In genomic region chr18:13369353-13369752, GRCh38 we compare ENCODE assay signal across 15 cellular contexts.
DNase-seq lines count a peak whose midpoint lies in the region; ATAC-seq and TF ChIP-seq lines count a peak whose summit lies in the region.
"Had no signal": no experiment of that assay in that cellular context is flagged by ENCODE, and none has a peak within 500 bp of the region (broad histone marks: within the 10 kb centered on the region; RNA-seq: fewer than 3 reads in every experiment).

No MANE protein-coding gene starts in this region.

- no peaks in the 10 kb centered on the region for H3K9me3 Mint-ChIP-seq in CD4-positive, alpha-beta memory T cell
- H3K9me3 Mint-ChIP-seq in activated naive CD4-positive, alpha-beta T cell treated with anti-CD3 and anti-CD28 coated beads for 36 hours, result no peaks in the 10 kb centered on the region
- H3K9me3 Mint-ChIP-seq: activated B cell treated with CpG ODN at 0.5 μM for 24 hours; stimulated activated memory B cell treated with anti-CD40 and anti-IgM and Interleukin-4, amounts not matched to agents 10 μg/mL and 1 μg/mL and 100 μg/mL, for 72 hours had no signal

- H3K9ac ChIP-seq in BLaER1 treated with 17β-estradiol and CSF1 and Interleukin-3, amounts not matched to agents 10 nM and 100 nM, result no peak overlapping the region
- H3K9ac ChIP-seq: parathyroid adenoma, SK-N-SH had no signal

- peaks cover 12 to 44% (median 34%) of the 10 kb centered on the region in 4 donors for H3K4me1 Mint-ChIP-seq in CD4-positive, alpha-beta memory T cell
- peaks cover 39% of the 10 kb centered on the region for H3K4me1 Mint-ChIP-seq in activated naive CD4-positive, alpha-beta T cell treated with anti-CD3 and anti-CD28 coated beads for 36 hours (ENCODE audit: low read depth)

- CTCF ChIA-PET in CD4-positive, alpha-beta memory T cell (lab: Charles Lee; ENCODE audit: partially characterized antibody), result interaction anchor here (1.2 kb wide), 1 partner anchor 13 kb away, joined by 3 read pairs; no protein-coding TSS in a partner anchor
- CTCF ChIA-PET in activated naive CD4-positive, alpha-beta T cell treated with anti-CD3 and anti-CD28 coated beads for 36 hours (lab: Charles Lee), result no interaction called here

- H3K27me3 Mint-ChIP-seq in CD4-positive, alpha-beta memory T cell, result no peaks in the 10 kb centered on the region
- no peaks in the 10 kb centered on the region for H3K27me3 Mint-ChIP-seq in activated naive CD4-positive, alpha-beta T cell treated with anti-CD3 and anti-CD28 coated beads for 36 hours (ENCODE audit: low read depth)

- H3K4me2 ChIP-seq in BLaER1 treated with 17β-estradiol and CSF1 and Interleukin-3, amounts not matched to agents 10 nM and 100 nM, result peak overlapping the region; percentile 33 to 99 (median 47); a peak in 19 of 22 replicates
- H3K4me2 ChIP-seq: SK-N-SH had no signal

- H4K20me1 ChIP-seq in BLaER1 treated with 17β-estradiol and CSF1 and Interleukin-3, amounts not matched to agents 10 nM and 100 nM, result peaks cover 0 to 57% (median 6%) of the 10 kb centered on the region in 11 experiments; a peak in 8 of 22 replicates

- H3K27ac Mint-ChIP-seq in CD4-positive, alpha-beta memory T cell, result peak overlapping the region in 6 of 7 donors; percentile 38 to 87 (median 57)
- H3K27ac Mint-ChIP-seq in activated naive CD4-positive, alpha-beta T cell treated with anti-CD3 and anti-CD28 coated beads for 36 hours, result no peak overlapping the region
- H3K27ac Mint-ChIP-seq: activated B cell treated with CpG ODN at 0.5 μM for 24 hours; stimulated activated memory B cell treated with anti-CD40 and anti-IgM and Interleukin-4, amounts not matched to agents 10 μg/mL and 1 μg/mL and 100 μg/mL, for 72 hours had no signal

- ATAC-seq in omental fat pad (ENCODE audit: low FRiP score) (peak; percentile 29), GM18867 (IDR thresholded peaks at IDR 0.05; ENCODE audit: unreplicated experiment) (no peak)
- ATAC-seq: stimulated activated memory B cell treated with anti-CD40 and anti-IgM and Interleukin-4, amounts not matched to agents 10 μg/mL and 1 μg/mL and 100 μg/mL, for 72 hours had no signal

- 0 out of 22 replicates have a peak overlapping the region, but pooled peaks of 1 of the 11 experiments have one; percentile 5 for H3K27ac ChIP-seq in BLaER1 treated with 17β-estradiol and CSF1 and Interleukin-3, amounts not matched to agents 10 nM and 100 nM
- H3K27ac ChIP-seq in CD4-positive, alpha-beta memory T cell (ENCODE audit: low read depth, low read length), result no peak overlapping the region
- H3K27ac ChIP-seq in coronary artery, result no peak overlapping the region
- H3K27ac ChIP-seq: adrenal gland, parathyroid adenoma, thoracic aorta had no signal

- H3K4me3 ChIP-seq in BLaER1 treated with 17β-estradiol and CSF1 and Interleukin-3, amounts not matched to agents 10 nM and 100 nM, result no peak overlapping the region
- H3K4me3 ChIP-seq in CD4-positive, alpha-beta memory T cell (ENCODE audit: low read length in 2 of 2), result no peak overlapping the region
- no peak overlapping the region for H3K4me3 ChIP-seq in coronary artery
- H3K4me3 ChIP-seq: adrenal gland, thoracic aorta had no signal

- no peak for DNase-seq in CD4-positive, alpha-beta memory T cell
- DNase-seq in coronary artery (ENCODE audit: low spot score), result peak; percentile 43
- no peak for DNase-seq in omental fat pad (ENCODE audit: low spot score)
- no peak for DNase-seq in GM20000 (ENCODE audit: low spot score)
- no peak for DNase-seq in activated naive CD4-positive, alpha-beta T cell treated with anti-CD3 and anti-CD28 coated beads for 36 hours
- DNase-seq: activated B cell treated with CpG ODN at 0.5 μM for 24 hours; activated effector memory CD4-positive, alpha-beta T cell treated with Interleukin-2 at 50 U/mL for 16 hours; Calu3; SK-N-SH had no signal

- POLR2A ChIA-PET in CD4-positive, alpha-beta memory T cell (lab: Charles Lee; ENCODE audit: partially characterized antibody), result no interaction called here

- H3K4me1 ChIP-seq in BLaER1 treated with 17β-estradiol and CSF1 and Interleukin-3, amounts not matched to agents 10 nM and 100 nM, result peaks cover 59 to 100% (median 98%) of the 10 kb centered on the region in 10 experiments
- peaks cover 41% of the 10 kb centered on the region for H3K4me1 ChIP-seq in CD4-positive, alpha-beta memory T cell (ENCODE audit: insufficient read depth, low read length)
- H3K4me1 ChIP-seq: parathyroid adenoma had no signal

- no peaks in the 10 kb centered on the region for H3K36me3 Mint-ChIP-seq in CD4-positive, alpha-beta memory T cell
- no peaks in the 10 kb centered on the region for H3K36me3 Mint-ChIP-seq in activated naive CD4-positive, alpha-beta T cell treated with anti-CD3 and anti-CD28 coated beads for 36 hours (ENCODE audit: low read depth)
- H3K36me3 Mint-ChIP-seq: stimulated activated memory B cell treated with anti-CD40 and anti-IgM and Interleukin-4, amounts not matched to agents 10 μg/mL and 1 μg/mL and 100 μg/mL, for 72 hours had no signal

- H3K9me3 ChIP-seq in BLaER1 treated with 17β-estradiol and CSF1 and Interleukin-3, amounts not matched to agents 10 nM and 100 nM (replicated peaks in 1 of 11), result no peaks in the 10 kb centered on the region
- no peaks in the 10 kb centered on the region for H3K9me3 ChIP-seq in CD4-positive, alpha-beta memory T cell (ENCODE audit: control insufficient read depth in 1 of 2, low read length in 2 of 2)
- H3K9me3 ChIP-seq: adrenal gland, SK-N-SH, thoracic aorta had no signal

- no peak for TF ChIP-seq CTCF in coronary artery (IDR thresholded peaks at IDR 0.05)
- no peak for TF ChIP-seq CTCF in omental fat pad (IDR thresholded peaks at IDR 0.05)
- no peak for TF ChIP-seq CTCF in GM20000 (IDR thresholded peaks at IDR 0.05; ENCODE audit: extremely low read depth, missing control alignments)

- intact Hi-C loops in CD4-positive, alpha-beta memory T cell (cut with micrococcal nuclease), result no loop called here
- intact Hi-C loops in activated naive CD4-positive, alpha-beta T cell treated with anti-CD3 and anti-CD28 coated beads for 36 hours (cut with micrococcal nuclease), result no loop called here

- H3K36me3 ChIP-seq in BLaER1 treated with 17β-estradiol and CSF1 and Interleukin-3, amounts not matched to agents 10 nM and 100 nM, result peaks cover 0 to 13% (median 0%) of the 10 kb centered on the region in 11 experiments; a peak in 5 of 22 replicates
- H3K36me3 ChIP-seq in CD4-positive, alpha-beta memory T cell (ENCODE audit: insufficient read depth, low read length), result no peaks in the 10 kb centered on the region
- H3K36me3 ChIP-seq: adrenal gland, thoracic aorta had no signal

- H3K27me3 ChIP-seq in BLaER1 treated with 17β-estradiol and CSF1 and Interleukin-3, amounts not matched to agents 10 nM and 100 nM, result peaks cover 0 to 5% (median 0%) of the 10 kb centered on the region in 11 experiments; a peak in 2 of 22 replicates
- no peaks in the 10 kb centered on the region for H3K27me3 ChIP-seq in CD4-positive, alpha-beta memory T cell (ENCODE audit: insufficient read depth, low read length)
- H3K27me3 ChIP-seq: adrenal gland had no signal

- peak overlapping the region in 1 of 8 donors; percentile 48 for H3K4me3 Mint-ChIP-seq in CD4-positive, alpha-beta memory T cell
- H3K4me3 Mint-ChIP-seq in activated naive CD4-positive, alpha-beta T cell treated with anti-CD3 and anti-CD28 coated beads for 36 hours, result no peak overlapping the region
- H3K4me3 Mint-ChIP-seq: activated B cell treated with CpG ODN at 0.5 μM for 24 hours; stimulated activated memory B cell treated with anti-CD40 and anti-IgM and Interleukin-4, amounts not matched to agents 10 μg/mL and 1 μg/mL and 100 μg/mL, for 72 hours had no signal
